Comparison of ENCODE assay signal across 22 cellular contexts in the genomic region with DNA sequence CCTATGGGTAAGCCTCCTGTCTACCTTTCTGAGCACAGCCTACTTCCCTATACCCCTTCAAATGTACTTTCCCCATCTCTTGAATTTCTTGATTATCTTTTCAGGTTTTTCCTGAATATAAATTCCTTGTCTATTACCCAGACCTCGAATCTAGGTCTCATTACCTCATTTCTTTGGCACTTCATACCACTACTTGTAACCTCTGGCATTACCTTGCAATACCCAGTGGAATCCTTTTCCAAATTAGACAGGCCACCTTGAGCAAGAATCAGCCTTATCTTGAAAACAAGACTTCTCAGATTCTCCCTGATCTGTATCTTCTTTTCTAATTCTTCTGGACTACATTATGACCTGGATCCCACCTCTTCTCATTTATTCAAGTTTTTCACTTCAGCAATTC.
A peak's percentile ranks its signal among the peaks of the same experiment; 100 is the strongest.
DNase-seq lines count a peak whose midpoint lies in the region; ATAC-seq and TF ChIP-seq lines count a peak whose summit lies in the region.
"Had no signal": no experiment of that assay in that cellular context is flagged by ENCODE, and none has a peak within 500 bp of the region (broad histone marks: within the 10 kb centered on the region; RNA-seq: fewer than 3 reads in every experiment).

No MANE protein-coding gene starts in this region.

- ATAC-seq in GM21723 (IDR thresholded peaks at IDR 0.05; ENCODE audit: unreplicated experiment) = no peak
- ATAC-seq: CD8-positive, alpha-beta T cell; HepG2; K562 had no signal

- H3K9me3 Mint-ChIP-seq in activated naive CD4-positive, alpha-beta T cell treated with anti-CD3 and anti-CD28 coated beads, Interleukin-2, amount 10 ng/mL, durations not matched to agents 7 days and 5 days = no peaks in the 10 kb centered on the region

- H3K27me3 Mint-ChIP-seq in activated naive CD4-positive, alpha-beta T cell treated with anti-CD3 and anti-CD28 coated beads, Interleukin-2, amount 10 ng/mL, durations not matched to agents 7 days and 5 days = no peaks in the 10 kb centered on the region

- no peak overlapping the region for H3K27ac Mint-ChIP-seq in activated naive CD4-positive, alpha-beta T cell treated with anti-CD3 and anti-CD28 coated beads, Interleukin-2, amount 10 ng/mL, durations not matched to agents 7 days and 5 days
- H3K27ac Mint-ChIP-seq: CD8-positive, alpha-beta T cell had no signal

- no peak for TF ChIP-seq CTCF in epithelial cell of proximal tubule (conservative IDR thresholded peaks at IDR 0.05; ENCODE audit: low read depth, low read length)

- H3K4me1 Mint-ChIP-seq in activated naive CD4-positive, alpha-beta T cell treated with anti-CD3 and anti-CD28 coated beads, Interleukin-2, amount 10 ng/mL, durations not matched to agents 7 days and 5 days = no peaks in the 10 kb centered on the region

- peak; percentile 39 for DNase-seq in Caki2 (ENCODE audit: low read depth)
- peak; percentile 14 for DNase-seq in amniotic epithelial cell (ENCODE audit: low read depth)
- peak; percentile 41 for DNase-seq in epithelial cell of proximal tubule (ENCODE audit: low read depth)
- peak; percentile 78 for DNase-seq in kidney tubule cell (ENCODE audit: low spot score)
- DNase-seq in effector CD4-positive, alpha-beta T cell = no peak
- DNase-seq in activated naive CD4-positive, alpha-beta T cell treated with anti-CD3 and anti-CD28 coated beads, Interleukin-2, amount 10 ng/mL, durations not matched to agents 7 days and 5 days = no peak
- DNase-seq in activated CD4-positive, alpha-beta T cell treated with anti-CD3 and anti-CD28 coated beads, Interleukin-2, amount 50 U/mL, for 4 hours = no peak
- DNase-seq: 8988T; AML-193; C1 segment of cervical spinal cord; CD8-positive, alpha-beta T cell; DMS53; GDM1; NCI-H1092; NCI-H1436; NCI-H1930; NCI-H748 treated with DMSO at 0.1 percent for 48 hours; SIG-M5; SK-N-SH had no signal

- CTCF ChIA-PET in activated naive CD4-positive, alpha-beta T cell treated with anti-CD3 and anti-CD28 coated beads, Interleukin-2, amount 10 ng/mL, durations not matched to agents 7 days and 5 days (lab: Charles Lee) = no interaction called here

- H3K4me3 Mint-ChIP-seq in activated naive CD4-positive, alpha-beta T cell treated with anti-CD3 and anti-CD28 coated beads, Interleukin-2, amount 10 ng/mL, durations not matched to agents 7 days and 5 days = no peak overlapping the region
- H3K4me3 Mint-ChIP-seq: CD8-positive, alpha-beta T cell had no signal

- no peaks in the 10 kb centered on the region for H3K36me3 Mint-ChIP-seq in activated naive CD4-positive, alpha-beta T cell treated with anti-CD3 and anti-CD28 coated beads, Interleukin-2, amount 10 ng/mL, durations not matched to agents 7 days and 5 days
- H3K36me3 Mint-ChIP-seq: CD8-positive, alpha-beta T cell had no signal

- H3K4me3 ChIP-seq in epithelial cell of proximal tubule (ENCODE audit: low read depth, low read length) = no peak overlapping the region
- H3K4me3 ChIP-seq: K562 had no signal

- in situ Hi-C loops in Caki2 (cut with HindIII; ENCODE audit: low pct_unique_long_range_greater_than_20kb, low sequenced_read_pairs) = no loop called here

Comparison
In these comparisons a context has a peak if more than half of its experiments do, and no peak if none do; other contexts are left out.
1. DNase-seq: peak in Caki2 (single experiment), amniotic epithelial cell (single experiment), epithelial cell of proximal tubule (single experiment) and kidney tubule cell (single experiment); none in effector CD4-positive, alpha-beta T cell (single experiment), activated naive CD4-positive, alpha-beta T cell treated with anti-CD3 and anti-CD28 coated beads, Interleukin-2, amount 10 ng/mL, durations not matched to agents 7 days and 5 days (single experiment) and activated CD4-positive, alpha-beta T cell treated with anti-CD3 and anti-CD28 coated beads, Interleukin-2, amount 50 U/mL, for 4 hours (0 of 2).